In genomic region chr2:86622878-86623548, GRCh38 we compare ENCODE assay signal across 8 cellular contexts. TPM values are rescaled to one million over a fixed set of nuclear protein-coding genes. Genes with fewer than 3 reads are reported as not detected.
DNase-seq lines count a peak whose midpoint lies in the region; ATAC-seq lines count a peak whose summit lies in the region.

No MANE protein-coding gene starts in this region.

- peaks cover 0 to 2% (median 0%) of the 10 kb centered on the region in 11 donors for H3K9me3 Mint-ChIP-seq in naive thymus-derived CD4-positive, alpha-beta T cell
- no peaks in the 10 kb centered on the region for H3K9me3 Mint-ChIP-seq in stimulated activated naive CD8-positive, alpha-beta T cell treated with anti-CD3 and anti-CD28 coated beads, Interleukin-15, amount 100 ng/mL, for 72 hours

- H3K27ac ChIP-seq in naive thymus-derived CD4-positive, alpha-beta T cell (ENCODE audit: low read depth, low read length) = peak overlapping the region; percentile 97

- peak overlapping the region; percentile 86 to 99 (median 93) for H3K4me3 Mint-ChIP-seq in naive thymus-derived CD4-positive, alpha-beta T cell
- H3K4me3 Mint-ChIP-seq in stimulated activated naive CD8-positive, alpha-beta T cell treated with anti-CD3 and anti-CD28 coated beads, Interleukin-15, amount 100 ng/mL, for 72 hours = peak overlapping the region; percentile 89 to 96

- H3K4me1 Mint-ChIP-seq in naive thymus-derived CD4-positive, alpha-beta T cell = peaks cover 23 to 50% (median 43%) of the 10 kb centered on the region in 7 donors
- H3K4me1 Mint-ChIP-seq in stimulated activated naive CD8-positive, alpha-beta T cell treated with anti-CD3 and anti-CD28 coated beads, Interleukin-15, amount 100 ng/mL, for 72 hours = peaks cover 30% of the 10 kb centered on the region

- POLR2A ChIA-PET in naive thymus-derived CD4-positive, alpha-beta T cell (lab: Charles Lee) = interaction anchor here (0.5 to 2.4 kb wide), 18 partner anchors 13 to 253 kb away, joined by 3 to 27 read pairs (median 4); partner anchors contain the start of genes CHMP3 and KDM3A

- peaks cover 0 to 20% (median 5%) of the 10 kb centered on the region in 5 donors for H3K36me3 Mint-ChIP-seq in naive thymus-derived CD4-positive, alpha-beta T cell

- CTCF ChIA-PET in naive thymus-derived CD4-positive, alpha-beta T cell (lab: Charles Lee) = interaction anchor here (1.1 to 1.2 kb wide), 3 partner anchors 67 to 182 kb away, joined by 3 to 4 read pairs (median 4); partner anchors contain the start of gene KDM3A

- DNase-seq in NCI-H2227 (lab: John Stamatoyannopoulos, UW; ENCODE audit: unreplicated experiment) = peak; percentile 75
- DNase-seq in NCI-H2227 treated with DMSO at 0.1 percent for 48 hours (lab: John Stamatoyannopoulos, UW) = no peak
- peak; percentile 30 for DNase-seq in NCI-H2171 treated with DMSO at 0.1 percent for 48 hours (lab: John Stamatoyannopoulos, UW)
- peak; percentile 36 for DNase-seq in activated T-cell treated with anti-CD3 and anti-CD28 coated beads for 48 hours (ENCODE audit: low read depth)
- DNase-seq in naive thymus-derived CD4-positive, alpha-beta T cell = peak in 8 of 9 donors; percentile 20 to 72 (median 40)
- DNase-seq in stimulated activated naive CD8-positive, alpha-beta T cell treated with anti-CD3 and anti-CD28 coated beads, Interleukin-15, amount 100 ng/mL, for 72 hours = peak; percentile 57 to 60

- intact Hi-C loops in naive thymus-derived CD4-positive, alpha-beta T cell (cut with micrococcal nuclease) = loop anchor here (1.0 to 5.0 kb wide), 13 partner anchors 9 to 1651 kb away; partner anchors contain the start of genes CHMP3 (in 2 of the 2), IMMT (in 2 of the 2), KCMF1 (in 1 of the 2) and KDM3A (in 1 of the 2)

- H3K27me3 Mint-ChIP-seq in naive thymus-derived CD4-positive, alpha-beta T cell = peaks cover 0 to 23% (median 0%) of the 10 kb centered on the region in 5 donors
- H3K27me3 Mint-ChIP-seq in stimulated activated naive CD8-positive, alpha-beta T cell treated with anti-CD3 and anti-CD28 coated beads, Interleukin-15, amount 100 ng/mL, for 72 hours = no peaks in the 10 kb centered on the region

- no peaks in the 10 kb centered on the region for H3K9me3 ChIP-seq in naive thymus-derived CD4-positive, alpha-beta T cell (ENCODE audit: control insufficient read depth in 2 of 3, low read length in 3 of 3)

- ATAC-seq in HG02759 (IDR thresholded peaks at IDR 0.05; ENCODE audit: unreplicated experiment) (peak; percentile 54), esophagus mucosa (peak; percentile 21)
- peak; percentile 6 for ATAC-seq in naive thymus-derived CD4-positive, alpha-beta T cell
- ATAC-seq in stimulated activated naive CD8-positive, alpha-beta T cell treated with anti-CD3 and anti-CD28 coated beads, Interleukin-15, amount 100 ng/mL, for 72 hours = peak; percentile 43

- H3K36me3 ChIP-seq in naive thymus-derived CD4-positive, alpha-beta T cell (ENCODE audit: control insufficient read depth in 2 of 3, insufficient read depth in 3 of 3, low read length in 3 of 3) = peaks cover 0 to 5% (median 0%) of the 10 kb centered on the region in 3 experiments

- H3K4me3 ChIP-seq in naive thymus-derived CD4-positive, alpha-beta T cell (ENCODE audit: low read length) = peak overlapping the region; percentile 85

- H3K27me3 ChIP-seq in naive thymus-derived CD4-positive, alpha-beta T cell (ENCODE audit: control insufficient read depth in 2 of 2, insufficient read depth in 2 of 2, low read length in 2 of 2) = no peaks in the 10 kb centered on the region

- peak overlapping the region; percentile 86 to 99 (median 94) for H3K27ac Mint-ChIP-seq in naive thymus-derived CD4-positive, alpha-beta T cell
- H3K27ac Mint-ChIP-seq in stimulated activated naive CD8-positive, alpha-beta T cell treated with anti-CD3 and anti-CD28 coated beads, Interleukin-15, amount 100 ng/mL, for 72 hours = peak overlapping the region; percentile 99

- H3K4me1 ChIP-seq in naive thymus-derived CD4-positive, alpha-beta T cell (ENCODE audit: control insufficient read depth in 2 of 2, insufficient read depth in 2 of 2, low read length in 2 of 2) = peaks cover 11 to 17% of the 10 kb centered on the region in 2 donors

RNA-seq across cellular contexts. Expression of gene RNF103, which starts 0.7 kb away (rescaled TPM):
- 12.6 TPM for total RNA-seq in esophagus mucosa
- total RNA-seq in naive thymus-derived CD4-positive, alpha-beta T cell = 10 to 100 TPM; 15.6 to 71.2 (median 37.8) TPM
- polyA plus RNA-seq in naive thymus-derived CD4-positive, alpha-beta T cell = 1 to 10 TPM; 2.3 to 2.8 TPM

RNA-seq across cellular contexts. Expression of gene CHMP3, which starts 59.8 kb away (rescaled TPM):
- total RNA-seq in esophagus mucosa = 93.9 TPM
- total RNA-seq in naive thymus-derived CD4-positive, alpha-beta T cell = 100 to 1,000 TPM in 2 of 5 experiments, 10 to 100 TPM in 3; 39.9 to 103 (median 71.4) TPM
- 10 to 100 TPM; 90.1 to 99.1 TPM for polyA plus RNA-seq in naive thymus-derived CD4-positive, alpha-beta T cell
